Comparison of ENCODE assay signal across 29 cellular contexts in the genomic region with DNA sequence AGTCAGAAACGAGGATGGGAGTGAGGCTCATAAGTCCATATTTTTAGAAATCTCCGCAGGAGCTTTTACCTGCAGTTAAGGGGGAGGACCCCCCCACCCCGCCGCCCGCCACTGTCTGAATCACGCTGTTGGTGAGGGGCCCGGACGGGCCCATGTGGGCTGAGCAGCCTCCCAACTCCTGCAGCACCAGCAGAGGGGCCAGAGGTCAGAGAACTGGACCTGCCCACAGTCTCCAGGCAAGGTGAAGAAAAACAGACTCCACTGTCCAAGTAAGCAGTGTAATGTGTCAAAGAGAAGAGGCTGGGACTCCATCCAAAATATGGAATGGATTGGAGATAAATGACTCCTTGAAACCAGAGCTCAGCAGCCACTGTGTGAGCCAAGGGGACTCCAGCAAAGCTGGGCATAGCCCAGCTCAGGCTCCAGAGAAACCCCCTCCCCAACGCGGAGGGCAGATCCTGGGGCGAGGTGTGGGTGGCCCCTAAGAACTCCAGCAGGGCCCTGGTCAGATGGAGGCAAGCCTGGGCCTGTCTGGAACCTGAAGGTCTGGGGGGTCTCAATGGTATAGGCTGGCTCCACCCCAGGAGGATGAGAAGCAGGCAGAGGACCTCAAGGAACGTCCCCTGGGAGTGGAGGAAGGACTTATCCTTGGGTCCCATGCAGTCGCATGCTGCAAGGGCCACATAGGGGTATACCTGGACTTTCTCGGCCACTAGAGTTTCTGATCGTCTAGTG.
A peak's percentile ranks its signal among the peaks of the same experiment; 100 is the strongest.
DNase-seq lines count a peak whose midpoint lies in the region; ATAC-seq, FAIRE-seq and TF ChIP-seq lines count a peak whose summit lies in the region.
"Had no signal": no experiment of that assay in that cellular context is flagged by ENCODE, and none has a peak within 500 bp of the region (broad histone marks: within the 10 kb centered on the region; RNA-seq: fewer than 3 reads in every experiment).

No MANE protein-coding gene starts in this region.

- H3K4me1 ChIP-seq in Panc1 (ENCODE audit: control insufficient read depth, insufficient read depth, low read length): peaks cover 26% of the 10 kb centered on the region
- no peaks in the 10 kb centered on the region for H3K4me1 ChIP-seq in astrocyte (ENCODE audit: insufficient read depth, low read length)
- H3K4me1 ChIP-seq in gastroesophageal sphincter: peaks cover 0 to 28% (median 9%) of the 10 kb centered on the region in 3 donors
- H3K4me1 ChIP-seq: esophagus squamous epithelium, psoas muscle, testis had no signal

- no peaks in the 10 kb centered on the region for H4K20me1 ChIP-seq in astrocyte (ENCODE audit: insufficient read depth, low read length)

- no peak for TF ChIP-seq EP300 in gastroesophageal sphincter (IDR thresholded peaks at IDR 0.05)

- H3K27ac ChIP-seq in Panc1 (ENCODE audit: low read length) (peak overlapping the region; percentile 81), astrocyte (ENCODE audit: low read depth, low read length) (no peak overlapping the region), gastroesophageal sphincter (peak overlapping the region in 3 of 4 donors; percentile 17 to 51 (median 21))
- H3K27ac ChIP-seq: esophagus squamous epithelium, GM23248, neutrophil, PC-9, psoas muscle, testis had no signal

- no peaks in the 10 kb centered on the region for H3K27me3 ChIP-seq in Panc1 (ENCODE audit: control insufficient read depth, insufficient read depth, low read length)
- H3K27me3 ChIP-seq in astrocyte (ENCODE audit: insufficient read depth, low read length): no peaks in the 10 kb centered on the region
- H3K27me3 ChIP-seq in gastroesophageal sphincter: no peaks in the 10 kb centered on the region
- H3K27me3 ChIP-seq: esophagus squamous epithelium, neutrophil, testis had no signal

- no peak for FAIRE-seq in astrocyte (lab: Jason Lieb, UNC)
- FAIRE-seq: endometrium, HepG2 had no signal

- H3K4me2 ChIP-seq in astrocyte (ENCODE audit: low read length): no peak overlapping the region
- H3K4me2 ChIP-seq: PC-9 had no signal

- H3K9me3 ChIP-seq in Panc1 (ENCODE audit: control insufficient read depth, insufficient read depth, low read depth, low read length) (no peaks in the 10 kb centered on the region), astrocyte (ENCODE audit: insufficient read depth, low read depth, low read length) (no peaks in the 10 kb centered on the region), gastroesophageal sphincter (no peaks in the 10 kb centered on the region)
- H3K9me3 ChIP-seq: esophagus squamous epithelium, neutrophil, psoas muscle, testis had no signal

- no peak overlapping the region for H3K9ac ChIP-seq in astrocyte (ENCODE audit: low read length)
- H3K9ac ChIP-seq: GM23248 had no signal

- no peaks in the 10 kb centered on the region for H3K36me3 ChIP-seq in Panc1 (ENCODE audit: control insufficient read depth, insufficient read depth, low read length)
- H3K36me3 ChIP-seq in astrocyte (ENCODE audit: insufficient read depth, low read length): no peaks in the 10 kb centered on the region
- no peaks in the 10 kb centered on the region for H3K36me3 ChIP-seq in gastroesophageal sphincter
- H3K36me3 ChIP-seq: esophagus squamous epithelium, neutrophil had no signal

- H3K9me3 Mint-ChIP-seq in astrocyte (ENCODE audit: unreplicated experiment) (no peaks in the 10 kb centered on the region), chondrocyte (ENCODE audit: low read depth) (no peaks in the 10 kb centered on the region)
- H3K9me3 Mint-ChIP-seq: activated B cell treated with CpG ODN at 0.5 μM for 24 hours, CD14-positive monocyte had no signal

- H3K27ac Mint-ChIP-seq in astrocyte (ENCODE audit: unreplicated experiment): no peak overlapping the region
- no peak overlapping the region for H3K27ac Mint-ChIP-seq in chondrocyte (ENCODE audit: unreplicated experiment)
- H3K27ac Mint-ChIP-seq: activated B cell treated with CpG ODN at 0.5 μM for 24 hours had no signal

- CTCF ChIA-PET in Panc1 (lab: Charles Lee): no interaction called here

- no peaks in the 10 kb centered on the region for H3K4me1 Mint-ChIP-seq in astrocyte (ENCODE audit: low read depth, unreplicated experiment)
- H3K4me1 Mint-ChIP-seq in chondrocyte (ENCODE audit: low read depth): peaks cover 18% of the 10 kb centered on the region

- DNase-seq in Panc1 (ENCODE audit: low read depth, low spot score): no peak
- peak; percentile 62 for DNase-seq in astrocyte (ENCODE audit: low read depth)
- no peak for DNase-seq in omental fat pad (ENCODE audit: low spot score)
- no peak for DNase-seq in chondrocyte (ENCODE audit: low spot score)
- DNase-seq in superior temporal gyrus (ENCODE audit: extremely low spot score): no peak
- DNase-seq: activated B cell treated with CpG ODN at 0.5 μM for 24 hours; activated CD4-positive, alpha-beta T cell treated with anti-CD3 and anti-CD28 coated beads, Interleukin-2, amount 50 U/mL, for 1 hour; activated naive CD4-positive, alpha-beta T cell treated with Interleukin-2 at 50 U/mL for 16 hours; amniotic stem cell; caudate nucleus; dermis blood vessel endothelial cell; esophagus squamous epithelium; GM23248; NCI-H1694 treated with DMSO at 0.1 percent for 48 hours; NCI-H510A treated with DMSO at 0.1 percent for 48 hours; PC-9; psoas muscle; SHP77 treated with DMSO at 0.1 percent for 48 hours; stimulated activated naive CD4-positive, alpha-beta T cell treated with Interleukin-2 at 50 U/mL for 16 hours; T-helper 1 cell; testis had no signal

- H3K4me3 Mint-ChIP-seq in astrocyte (ENCODE audit: unreplicated experiment) (no peak overlapping the region), chondrocyte (ENCODE audit: unreplicated experiment) (no peak overlapping the region)
- H3K4me3 Mint-ChIP-seq: activated B cell treated with CpG ODN at 0.5 μM for 24 hours, CD14-positive monocyte had no signal

- 81 to 93% methylated on average over 2 to 3 of the region's 15 CpGs for WGBS in gastroesophageal sphincter (ENCODE audit: low coverage in 1 of 2), 2 donors

- H3K36me3 Mint-ChIP-seq in astrocyte (ENCODE audit: low read depth, unreplicated experiment) (no peaks in the 10 kb centered on the region), chondrocyte (ENCODE audit: low read depth) (no peaks in the 10 kb centered on the region)
- H3K36me3 Mint-ChIP-seq: CD14-positive monocyte had no signal

- no peak for TF ChIP-seq POLR2A in gastroesophageal sphincter (IDR thresholded peaks at IDR 0.05)

- no peaks in the 10 kb centered on the region for H3K79me2 ChIP-seq in astrocyte (ENCODE audit: insufficient read depth, low read length)

- H3K4me3 ChIP-seq in Panc1 (ENCODE audit: low read depth in 2 of 2, low read length in 2 of 2) (no peak overlapping the region), astrocyte (ENCODE audit: insufficient read depth, low read depth, low read length) (no peak overlapping the region), gastroesophageal sphincter (no peak overlapping the region)
- H3K4me3 ChIP-seq: esophagus squamous epithelium, GM23248, lung, PC-9, psoas muscle, testis had no signal

- POLR2A ChIA-PET in Panc1 (lab: Charles Lee): no interaction called here

- intact Hi-C loops in Panc1 (cut with micrococcal nuclease; ENCODE audit: unreplicated experiment): no loop called here

- no TSS peak for BruUV-seq in Panc1 (replicated peaks; lab: Mats Ljungman, UMichigan)

- H3K27me3 Mint-ChIP-seq in astrocyte (ENCODE audit: low read depth, unreplicated experiment) (no peaks in the 10 kb centered on the region), chondrocyte (ENCODE audit: low read depth) (no peaks in the 10 kb centered on the region)
- H3K27me3 Mint-ChIP-seq: activated B cell treated with CpG ODN at 0.5 μM for 24 hours had no signal

- in situ Hi-C loops in Panc1 (cut with HindIII; ENCODE audit: low pct_unique_long_range_greater_than_20kb, low sequenced_read_pairs): no loop called here

- ATAC-seq in Panc1 (0 out of 2 replicates have a peak, but pooled peaks have one; percentile 22), gastroesophageal sphincter (peak; percentile 77), omental fat pad (ENCODE audit: low FRiP score) (peak; percentile 54), HG02981 (IDR thresholded peaks at IDR 0.05; ENCODE audit: unreplicated experiment) (no peak), GM21825 (IDR thresholded peaks at IDR 0.05; ENCODE audit: unreplicated experiment) (no peak)
- ATAC-seq: psoas muscle had no signal

- TF ChIP-seq CTCF in Panc1 (IDR thresholded peaks at IDR 0.05): no peak
- TF ChIP-seq CTCF in astrocyte (IDR thresholded peaks at IDR 0.05; ENCODE audit: insufficient read depth, low read depth, low read length): no peak
- TF ChIP-seq CTCF in gastroesophageal sphincter (IDR thresholded peaks at IDR 0.05): no peak
- TF ChIP-seq CTCF in omental fat pad (IDR thresholded peaks at IDR 0.05): no peak
- TF ChIP-seq CTCF in chondrocyte (IDR thresholded peaks at IDR 0.05): no peak

- no peak overlapping the region for H2AFZ ChIP-seq in astrocyte (ENCODE audit: low read depth, low read length)
- H2AFZ ChIP-seq: GM23248, PC-9 had no signal

Comparison
In these comparisons a context has a peak if more than half of its experiments do, and no peak if none do; other contexts are left out.
1. ATAC-seq: peak in Panc1 (single experiment), gastroesophageal sphincter (single experiment) and omental fat pad (single experiment); none in HG02981 (single experiment) and GM21825 (single experiment).